ENCODE assay signal across 1 cellular context in genomic region chr9:1083325-1083913, GRCh38.
TF ChIP-seq lines count a peak whose summit lies in the region.

No MANE protein-coding gene starts in this region.

TF ChIP-seq in GM12878, 131 proteins besides CTCF, POLR2A, EP300 and RAD21:
- no peak for TF ChIP-seq BACH1 (IDR thresholded peaks at IDR 0.05; ENCODE audit: borderline replicate concordance)
- peak; percentile 64 for TF ChIP-seq PBX3 (IDR thresholded peaks at IDR 0.05; ENCODE audit: insufficient replicate concordance, low read depth, low read length)
- no peak for TF ChIP-seq MTA3 (IDR thresholded peaks at IDR 0.05; ENCODE audit: borderline replicate concordance, low read length)
- TF ChIP-seq TBL1XR1 (IDR thresholded peaks at IDR 0.05; ENCODE audit: low read depth, low read length) = no peak
- TF ChIP-seq NRF1 (conservative IDR thresholded peaks at IDR 0.05; ENCODE audit: low read depth, low read length) = no peak
- TF ChIP-seq PKNOX1 (IDR thresholded peaks at IDR 0.05) = peak; percentile 76
- TF ChIP-seq ZBED1 (IDR thresholded peaks at IDR 0.05; ENCODE audit: borderline replicate concordance) = no peak
- no peak for TF ChIP-seq NFXL1 (IDR thresholded peaks at IDR 0.05; ENCODE audit: borderline replicate concordance)
- TF ChIP-seq POLR2AphosphoS2 (IDR thresholded peaks at IDR 0.05; ENCODE audit: low read depth, low read length) = no peak
